In the genomic region with DNA sequence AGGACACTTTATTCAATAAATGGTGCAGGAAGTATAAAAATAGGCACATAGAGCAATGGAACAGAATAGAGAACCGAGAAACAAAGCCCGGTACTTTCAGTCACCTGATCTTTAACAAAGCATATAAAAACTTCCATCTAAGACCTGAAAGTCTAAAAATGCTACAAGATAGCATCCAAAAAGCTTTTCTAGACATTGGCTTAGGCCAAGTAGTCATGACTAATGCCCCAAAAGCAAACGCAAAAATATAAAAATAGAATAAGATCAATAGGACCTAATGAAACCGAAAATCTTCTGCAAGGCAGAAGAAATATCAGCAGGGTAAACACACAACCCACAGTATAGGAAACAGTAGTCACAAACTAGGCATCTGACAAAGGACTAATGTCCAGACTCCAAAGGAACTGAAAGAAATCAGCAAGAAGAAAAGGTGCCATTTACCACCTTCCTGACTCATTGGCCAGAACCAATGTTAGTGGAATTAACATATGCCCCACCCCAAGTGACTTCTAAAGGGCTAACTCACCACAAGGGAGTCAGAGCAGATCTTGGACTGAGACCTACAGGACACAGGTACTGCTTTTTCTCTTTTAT, we compare ENCODE assay signal across 11 cellular contexts. TPM values are rescaled to one million over a fixed set of nuclear protein-coding genes. Genes with fewer than 3 reads are reported as not detected.
DNase-seq lines count a peak whose midpoint lies in the region; ATAC-seq, FAIRE-seq and TF ChIP-seq lines count a peak whose summit lies in the region.
"Had no signal": no experiment of that assay in that cellular context is flagged by ENCODE, and none has a peak within 500 bp of the region (broad histone marks: within the 10 kb centered on the region; RNA-seq: fewer than 3 reads in every experiment).

No MANE protein-coding gene starts in this region.

- H3K4me3 Mint-ChIP-seq in progenitor cell of endocrine pancreas (ENCODE audit: low read depth) = no peak overlapping the region
- H3K4me3 Mint-ChIP-seq: H9 had no signal

- no peaks in the 10 kb centered on the region for H3K36me3 Mint-ChIP-seq in progenitor cell of endocrine pancreas (ENCODE audit: insufficient read depth)

- H3K9me3 Mint-ChIP-seq in progenitor cell of endocrine pancreas (ENCODE audit: low read depth) = peaks cover 26% of the 10 kb centered on the region

- H3K27ac Mint-ChIP-seq in progenitor cell of endocrine pancreas = no peak overlapping the region
- H3K27ac Mint-ChIP-seq: H9 had no signal

- FAIRE-seq in H54 (lab: Jason Lieb, UNC) = no peak
- FAIRE-seq: endometrium had no signal

- no peak for TF ChIP-seq POLR2A in H54 (IDR thresholded peaks at IDR 0.05; ENCODE audit: low read depth, low read length)

- peaks cover 6% of the 10 kb centered on the region for H3K27me3 Mint-ChIP-seq in progenitor cell of endocrine pancreas

- TF ChIP-seq CTCF in GM13977 (IDR thresholded peaks at IDR 0.05; ENCODE audit: extremely low read depth, insufficient read depth, missing control alignments) = no peak
- no peak for TF ChIP-seq CTCF in progenitor cell of endocrine pancreas (IDR thresholded peaks at IDR 0.05; ENCODE audit: unreplicated experiment)

- DNase-seq in GM13977 (ENCODE audit: low spot score) = peak; percentile 38
- DNase-seq in dermis blood vessel endothelial cell = peak; percentile 30
- no peak for DNase-seq in AG20443 (ENCODE audit: low spot score)
- DNase-seq in progenitor cell of endocrine pancreas (ENCODE audit: low spot score, unreplicated experiment) = no peak
- no peak for DNase-seq in H54 (ENCODE audit: insufficient read length, low spot score)
- no peak for DNase-seq in stimulated activated CD8-positive, alpha-beta memory T cell treated with anti-CD3 and anti-CD28 coated beads, Interleukin-4, amount 100 ng/mL, for 48 hours
- DNase-seq: H9, uterus had no signal

- in situ Hi-C loops in GM13977 (cut with MboI; ENCODE audit: low pct_unique_long_range_greater_than_20kb, low sequenced_read_pairs, unreplicated experiment) = no loop called here

- ATAC-seq in GM19468 (IDR thresholded peaks at IDR 0.05; ENCODE audit: extremely low read depth, unreplicated experiment) (peak; percentile 67), HG03432 (IDR thresholded peaks at IDR 0.05; ENCODE audit: unreplicated experiment) (peak; percentile 79)

- no peaks in the 10 kb centered on the region for H3K4me1 Mint-ChIP-seq in progenitor cell of endocrine pancreas (ENCODE audit: low read depth)
- H3K4me1 Mint-ChIP-seq: H9 had no signal

RNA-seq across cellular contexts. Expression of gene CEACAM21, which starts 40.8 kb away (rescaled TPM):
- total RNA-seq in dermis blood vessel endothelial cell = 3.2 and 9.4 TPM in 2 replicates
- total RNA-seq in progenitor cell of endocrine pancreas = not detected in 2 replicates
- total RNA-seq: H9 had no signal

Comparison
In these comparisons a context has a peak if more than half of its experiments do, and no peak if none do; other contexts are left out.
1. DNase-seq: peak in GM13977 (single experiment) and dermis blood vessel endothelial cell (single experiment); none in AG20443 (single experiment), progenitor cell of endocrine pancreas (single experiment), H54 (single experiment) and stimulated activated CD8-positive, alpha-beta memory T cell treated with anti-CD3 and anti-CD28 coated beads, Interleukin-4, amount 100 ng/mL, for 48 hours (single experiment).